Comparison of ENCODE assay signal across 8 cellular contexts in the genomic region with DNA sequence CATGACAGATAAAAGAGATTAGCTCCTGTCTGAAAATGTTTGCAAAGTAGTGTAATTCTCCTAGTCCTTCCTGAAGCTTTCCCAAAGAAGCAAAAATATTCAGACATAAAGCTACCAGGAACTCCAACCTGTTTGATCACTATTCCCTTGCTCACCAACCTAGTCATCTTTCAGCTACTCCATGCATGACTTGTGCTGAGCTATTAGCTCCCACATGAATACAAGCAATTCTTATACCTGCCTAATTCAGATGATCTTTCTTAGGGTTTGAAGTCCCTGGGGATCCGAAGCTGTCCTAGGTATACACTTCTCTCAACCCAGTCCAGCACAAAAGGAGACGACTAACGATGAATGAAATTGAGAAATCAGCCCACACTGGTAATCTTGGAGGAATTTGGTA. TPM values are rescaled to one million over a fixed set of nuclear protein-coding genes. Genes with fewer than 3 reads are reported as not detected.
DNase-seq lines count a peak whose midpoint lies in the region; ATAC-seq lines count a peak whose summit lies in the region.

No MANE protein-coding gene starts in this region.

- no peak for DNase-seq in stimulated activated naive CD8-positive, alpha-beta T cell treated with anti-CD3 and anti-CD28 coated beads, Interleukin-15, Interleukin-2, amounts not matched to agents 100 U/mL and 50 U/mL, for 24 hours
- no peak for DNase-seq in activated naive CD4-positive, alpha-beta T cell treated with anti-CD3 and anti-CD28 coated beads, Interleukin-2, amount 50 U/mL, for 72 hours (ENCODE audit: low spot score in 2 of 2)
- no peak for DNase-seq in immature natural killer cell
- DNase-seq in NCI-H1436 (lab: John Stamatoyannopoulos, UW): no peak

- no peak for ATAC-seq in stimulated activated naive CD8-positive, alpha-beta T cell treated with anti-CD3 and anti-CD28 coated beads, Interleukin-15, Interleukin-2, amounts not matched to agents 100 U/mL and 50 U/mL, for 24 hours
- ATAC-seq in activated naive CD4-positive, alpha-beta T cell treated with anti-CD3 and anti-CD28 coated beads, Interleukin-2, amount 50 U/mL, for 72 hours: no peak
- ATAC-seq in stimulated activated memory B cell treated with anti-CD40 and anti-IgM and Interleukin-4, amounts not matched to agents 10 μg/mL and 1 μg/mL and 100 μg/mL, for 72 hours: no peak
- ATAC-seq in GM19463 (IDR thresholded peaks at IDR 0.05; ENCODE audit: unreplicated experiment): no peak
- ATAC-seq in HG02885 (IDR thresholded peaks at IDR 0.05; ENCODE audit: poor library complexity, unreplicated experiment): no peak

- peaks cover 24% of the 10 kb centered on the region for H3K4me1 Mint-ChIP-seq in stimulated activated naive CD8-positive, alpha-beta T cell treated with anti-CD3 and anti-CD28 coated beads, Interleukin-15, Interleukin-2, amounts not matched to agents 100 ng/mL and 50 ng/mL, for 24 hours (ENCODE audit: low read depth)
- peaks cover 21% of the 10 kb centered on the region in 2 donors for H3K4me1 Mint-ChIP-seq in immature natural killer cell
- H3K4me1 Mint-ChIP-seq in stimulated activated memory B cell treated with anti-CD40 and anti-IgM and Interleukin-4, amounts not matched to agents 10 μg/mL and 1 μg/mL and 100 μg/mL, for 72 hours: peaks cover 22% of the 10 kb centered on the region

- H3K4me3 Mint-ChIP-seq in stimulated activated naive CD8-positive, alpha-beta T cell treated with anti-CD3 and anti-CD28 coated beads, Interleukin-15, Interleukin-2, amounts not matched to agents 100 ng/mL and 50 ng/mL, for 24 hours: peak overlapping the region; percentile 91
- peak overlapping the region; percentile 95 to 99 (median 97) for H3K4me3 Mint-ChIP-seq in immature natural killer cell
- H3K4me3 Mint-ChIP-seq in stimulated activated memory B cell treated with anti-CD40 and anti-IgM and Interleukin-4, amounts not matched to agents 10 μg/mL and 1 μg/mL and 100 μg/mL, for 72 hours: peak overlapping the region; percentile 91

- H3K27me3 Mint-ChIP-seq in stimulated activated naive CD8-positive, alpha-beta T cell treated with anti-CD3 and anti-CD28 coated beads, Interleukin-15, Interleukin-2, amounts not matched to agents 100 ng/mL and 50 ng/mL, for 24 hours: no peaks in the 10 kb centered on the region
- H3K27me3 Mint-ChIP-seq in immature natural killer cell (ENCODE audit: low read depth in 3 of 3): peaks cover 0 to 13% (median 9%) of the 10 kb centered on the region in 3 donors
- no peaks in the 10 kb centered on the region for H3K27me3 Mint-ChIP-seq in stimulated activated memory B cell treated with anti-CD40 and anti-IgM and Interleukin-4, amounts not matched to agents 10 μg/mL and 1 μg/mL and 100 μg/mL, for 72 hours

- no peaks in the 10 kb centered on the region for H3K9me3 Mint-ChIP-seq in stimulated activated naive CD8-positive, alpha-beta T cell treated with anti-CD3 and anti-CD28 coated beads, Interleukin-15, Interleukin-2, amounts not matched to agents 100 ng/mL and 50 ng/mL, for 24 hours
- H3K9me3 Mint-ChIP-seq in activated naive CD4-positive, alpha-beta T cell treated with anti-CD3 and anti-CD28 coated beads, Interleukin-2, amount 50 U/mL, for 72 hours: no peaks in the 10 kb centered on the region
- no peaks in the 10 kb centered on the region for H3K9me3 Mint-ChIP-seq in immature natural killer cell
- no peaks in the 10 kb centered on the region for H3K9me3 Mint-ChIP-seq in stimulated activated memory B cell treated with anti-CD40 and anti-IgM and Interleukin-4, amounts not matched to agents 10 μg/mL and 1 μg/mL and 100 μg/mL, for 72 hours

- no peaks in the 10 kb centered on the region for H3K36me3 Mint-ChIP-seq in stimulated activated naive CD8-positive, alpha-beta T cell treated with anti-CD3 and anti-CD28 coated beads, Interleukin-15, Interleukin-2, amounts not matched to agents 100 ng/mL and 50 ng/mL, for 24 hours (ENCODE audit: low read depth)
- H3K36me3 Mint-ChIP-seq in activated naive CD4-positive, alpha-beta T cell treated with anti-CD3 and anti-CD28 coated beads, Interleukin-2, amount 50 U/mL, for 72 hours: peaks cover 0 to 13% of the 10 kb centered on the region in 2 donors
- no peaks in the 10 kb centered on the region for H3K36me3 Mint-ChIP-seq in immature natural killer cell
- no peaks in the 10 kb centered on the region for H3K36me3 Mint-ChIP-seq in stimulated activated memory B cell treated with anti-CD40 and anti-IgM and Interleukin-4, amounts not matched to agents 10 μg/mL and 1 μg/mL and 100 μg/mL, for 72 hours

- peak overlapping the region; percentile 99 for H3K27ac Mint-ChIP-seq in stimulated activated naive CD8-positive, alpha-beta T cell treated with anti-CD3 and anti-CD28 coated beads, Interleukin-15, Interleukin-2, amounts not matched to agents 100 ng/mL and 50 ng/mL, for 24 hours
- peak overlapping the region; percentile 99 to 100 for H3K27ac Mint-ChIP-seq in activated naive CD4-positive, alpha-beta T cell treated with anti-CD3 and anti-CD28 coated beads, Interleukin-2, amount 50 U/mL, for 72 hours
- H3K27ac Mint-ChIP-seq in immature natural killer cell: peak overlapping the region; percentile 96 to 99 (median 98)
- H3K27ac Mint-ChIP-seq in stimulated activated memory B cell treated with anti-CD40 and anti-IgM and Interleukin-4, amounts not matched to agents 10 μg/mL and 1 μg/mL and 100 μg/mL, for 72 hours: peak overlapping the region; percentile 95

RNA-seq across cellular contexts. Expression of a gene that starts 0.7 kb away (rescaled TPM):
- 1 to 10 TPM; 6.4 to 9.6 TPM for total RNA-seq in activated naive CD4-positive, alpha-beta T cell treated with anti-CD3 and anti-CD28 coated beads, Interleukin-2, amount 50 U/mL, for 72 hours
- polyA plus RNA-seq in immature natural killer cell: 1 to 10 TPM in 2 of 3 donors, under 1 TPM in 1; 0.76 to 1.6 (median 1.0) TPM

RNA-seq across cellular contexts. Expression of a gene that starts 35.7 kb away (rescaled TPM):
- 10 to 100 TPM; 52.9 to 98.7 TPM for total RNA-seq in activated naive CD4-positive, alpha-beta T cell treated with anti-CD3 and anti-CD28 coated beads, Interleukin-2, amount 50 U/mL, for 72 hours
- 10 to 100 TPM; 72.6 to 88.0 (median 86.1) TPM for polyA plus RNA-seq in immature natural killer cell
